ENCODE assay signal across 10 cellular contexts in genomic region chr2:152406119-152406835, GRCh38.
A peak's percentile ranks its signal among the peaks of the same experiment; 100 is the strongest.
DNase-seq lines count a peak whose midpoint lies in the region; ATAC-seq, FAIRE-seq and TF ChIP-seq lines count a peak whose summit lies in the region.
"Had no signal": no experiment of that assay in that cellular context is flagged by ENCODE, and none has a peak within 500 bp of the region (broad histone marks: within the 10 kb centered on the region; RNA-seq: fewer than 3 reads in every experiment).

No MANE protein-coding gene starts in this region.

- no peak for ATAC-seq in A549
- peak; percentile 67 for ATAC-seq in GM19351 (IDR thresholded peaks at IDR 0.05; ENCODE audit: unreplicated experiment)
- ATAC-seq in HG03175 (IDR thresholded peaks at IDR 0.05; ENCODE audit: unreplicated experiment), result peak; percentile 56

- WGBS in A549 (ENCODE audit: missing lambda C conversion rate), result 5% methylated on average over 2 of the region's 2 CpGs
- 26 to 46% (median 37%) methylated on average over 2 of the region's 2 CpGs for WGBS in ovary, 3 donors

- H3K4me3 ChIP-seq in A549 (no peak overlapping the region; the same call in 2 of the 3 replicates), ovary (no peak overlapping the region)

- H3K4me2 ChIP-seq in A549, result peak overlapping the region; percentile 79

- TF ChIP-seq EP300 in A549 (IDR thresholded peaks at IDR 0.05), result no peak
- no peak for TF ChIP-seq EP300 in ovary (IDR thresholded peaks at IDR 0.05)

- H3K4me1 ChIP-seq in A549 (peaks cover 83% of the 10 kb centered on the region), ovary (ENCODE audit: insufficient read depth) (peaks cover 17% of the 10 kb centered on the region)

- H3K27me3 ChIP-seq in ovary, result no peaks in the 10 kb centered on the region

- intact Hi-C loops in ovary (cut with DNase I), result no loop called here

- POLR2A ChIA-PET in A549 (lab: Yijun Ruan, JAX), result no interaction called here

- TF ChIP-seq POLR2A in A549 (IDR thresholded peaks at IDR 0.05; ENCODE audit: low read length) (no peak), ovary (IDR thresholded peaks at IDR 0.05) (no peak)

- no peak for DNase-seq in A549 (ENCODE audit: low read depth in 1 of 2, low spot score in 1 of 2)
- no peak for DNase-seq in epithelial cell of prostate (ENCODE audit: low read depth, low spot score)
- DNase-seq in NCI-H2171 (lab: John Stamatoyannopoulos, UW), result no peak
- no peak for DNase-seq in ovary
- DNase-seq in NCI-H82 (lab: John Stamatoyannopoulos, UW), result no peak
- no peak for DNase-seq in GM19238 (ENCODE audit: insufficient read length, low spot score)
- DNase-seq: COR-L47, H9 had no signal

- TF ChIP-seq RAD21 in A549 (conservative IDR thresholded peaks at IDR 0.05 in 1 of 2, IDR thresholded peaks at IDR 0.05 in 1 of 2), result no peak

- TF ChIP-seq CTCF in A549 (IDR thresholded peaks at IDR 0.05) (no peak), ovary (IDR thresholded peaks at IDR 0.05) (no peak)

- no peaks in the 10 kb centered on the region for H3K36me3 ChIP-seq in ovary

- FAIRE-seq in A549 (lab: Jason Lieb, UNC), result no peak

- CTCF ChIA-PET in A549 (lab: Yijun Ruan, JAX), result interaction anchor here (0.6 to 2.1 kb wide), 4 partner anchors 10 to 238 kb away, joined by 3 to 5 read pairs (median 4); no protein-coding TSS in a partner anchor

- H3K27ac ChIP-seq in A549 (peak overlapping the region; percentile 68 to 80), epithelial cell of prostate (peak overlapping the region; percentile 30), ovary (no peak overlapping the region)

- H3K9me3 ChIP-seq in A549 (no peaks in the 10 kb centered on the region), ovary (no peaks in the 10 kb centered on the region)

TF ChIP-seq in A549, 52 proteins besides CTCF, POLR2A, EP300 and RAD21:
- TF ChIP-seq JUN (IDR thresholded peaks at IDR 0.05) (no peak), HOXB5 (CRISPR knock-in tag; IDR thresholded peaks at IDR 0.05) (no peak), POLR2AphosphoS2 (conservative IDR thresholded peaks at IDR 0.05; ENCODE audit: low read length) (no peak), SMC3 (IDR thresholded peaks at IDR 0.05) (no peak), NFE2L2 (conservative IDR thresholded peaks at IDR 0.05; ENCODE audit: low read length) (no peak), ESRRA (IDR thresholded peaks at IDR 0.05; ENCODE audit: borderline replicate concordance, low read length) (no peak)
- TF ChIP-seq, protein P1, sequence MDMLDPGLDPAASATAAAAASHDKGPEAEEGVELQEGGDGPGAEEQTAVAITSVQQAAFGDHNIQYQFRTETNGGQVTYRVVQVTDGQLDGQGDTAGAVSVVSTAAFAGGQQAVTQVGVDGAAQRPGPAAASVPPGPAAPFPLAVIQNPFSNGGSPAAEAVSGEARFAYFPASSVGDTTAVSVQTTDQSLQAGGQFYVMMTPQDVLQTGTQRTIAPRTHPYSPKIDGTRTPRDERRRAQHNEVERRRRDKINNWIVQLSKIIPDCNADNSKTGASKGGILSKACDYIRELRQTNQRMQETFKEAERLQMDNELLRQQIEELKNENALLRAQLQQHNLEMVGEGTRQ (IDR thresholded peaks at IDR 0.05), result no peak
TF ChIP-seq in A549: peak in this region for 0.

Comparison
In these comparisons a context has a peak if more than half of its experiments do, and no peak if none do; other contexts are left out.
1. ATAC-seq: peak in GM19351 (single experiment) and HG03175 (single experiment); none in A549 (0 of 2).
2. H3K27ac ChIP-seq: peak in A549 (2 of 2) and epithelial cell of prostate (single experiment); none in ovary (0 of 2).